ENCODE assay signal across 12 cellular contexts in the genomic region with DNA sequence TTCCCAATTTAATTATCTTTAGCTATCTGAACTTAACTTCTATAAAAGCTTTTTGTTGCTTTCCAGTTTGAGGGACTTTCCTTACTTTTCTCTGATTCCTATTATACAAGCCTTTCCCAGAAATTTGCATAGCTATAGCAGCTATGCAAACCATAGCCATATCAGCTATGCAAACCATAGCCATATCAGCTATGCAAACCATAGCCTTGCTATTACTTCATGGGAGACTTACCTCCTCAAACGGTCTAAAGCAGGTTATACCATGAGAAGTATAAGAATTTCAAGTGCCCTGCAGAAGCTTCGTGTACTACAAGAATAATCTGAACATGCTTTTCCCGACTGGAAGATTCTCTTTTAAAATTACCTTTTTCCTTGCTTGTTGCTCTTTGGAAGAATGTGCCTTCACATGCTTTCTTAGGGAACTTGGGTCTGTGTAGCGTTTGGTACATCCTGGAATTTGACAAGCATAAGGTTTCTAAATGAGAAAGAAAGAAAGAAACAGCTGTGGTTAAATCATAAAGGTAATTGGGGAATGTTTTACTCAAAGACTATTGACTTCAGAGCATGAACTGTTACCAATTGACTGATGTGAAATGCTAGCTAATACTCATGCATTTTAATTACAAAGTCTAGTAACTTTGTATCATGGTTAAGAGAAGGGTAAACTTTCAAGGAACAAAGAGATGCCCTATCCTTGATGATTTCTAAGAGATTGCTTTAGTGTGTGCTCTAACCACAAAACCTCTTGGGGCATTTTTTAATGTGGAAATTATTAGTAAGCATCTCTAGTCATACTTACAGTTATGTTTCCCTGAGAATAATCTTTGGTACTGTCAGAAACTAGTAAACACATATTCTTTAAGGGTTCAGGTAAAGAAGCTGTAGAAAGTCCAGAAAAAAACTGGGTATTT.
A peak's percentile ranks its signal among the peaks of the same experiment; 100 is the strongest.
DNase-seq lines count a peak whose midpoint lies in the region; FAIRE-seq and TF ChIP-seq lines count a peak whose summit lies in the region.
"Had no signal": no experiment of that assay in that cellular context is flagged by ENCODE, and none has a peak within 500 bp of the region (broad histone marks: within the 10 kb centered on the region; RNA-seq: fewer than 3 reads in every experiment).

No MANE protein-coding gene starts in this region.

- no peak for DNase-seq in activated naive CD4-positive, alpha-beta T cell treated with anti-CD3 and anti-CD28 coated beads for 36 hours
- no peak for DNase-seq in activated naive CD4-positive, alpha-beta T cell (lab: John Stamatoyannopoulos, UW)
- DNase-seq in SK-MEL-5 (ENCODE audit: low read depth, low spot score), result peak; percentile 10
- DNase-seq in fibroblast of the aortic adventitia (ENCODE audit: low read depth), result peak; percentile 63
- DNase-seq in stromal cell of bone marrow (ENCODE audit: low read depth), result peak; percentile 74
- no peak for DNase-seq in GM12891 (ENCODE audit: insufficient read length, low spot score)
- DNase-seq in NCI-H2029 (lab: John Stamatoyannopoulos, UW), result no peak
- no peak for DNase-seq in NCI-H2196 (lab: John Stamatoyannopoulos, UW; ENCODE audit: unreplicated experiment)
- DNase-seq: activated CD4-positive, alpha-beta T cell treated with anti-CD3 and anti-CD28 coated beads, Interleukin-2, amount 50 U/mL, for 1 hour; AML-193; dermis blood vessel endothelial cell; KG1 had no signal

- H3K4me3 ChIP-seq in fibroblast of the aortic adventitia (ENCODE audit: low read depth, low read length), result no peak overlapping the region

- peak overlapping the region; percentile 73 for H3K27ac Mint-ChIP-seq in activated naive CD4-positive, alpha-beta T cell treated with anti-CD3 and anti-CD28 coated beads for 36 hours

- TF ChIP-seq CTCF in fibroblast of the aortic adventitia (IDR thresholded peaks at IDR 0.05; ENCODE audit: insufficient read depth, low read length), result no peak

- in situ Hi-C loops in SK-MEL-5 (cut with HindIII; ENCODE audit: low pct_unique_long_range_greater_than_20kb, low sequenced_read_pairs), result no loop called here

- peaks cover 2% of the 10 kb centered on the region for H3K27me3 Mint-ChIP-seq in activated naive CD4-positive, alpha-beta T cell treated with anti-CD3 and anti-CD28 coated beads for 36 hours (ENCODE audit: low read depth)

- peaks cover 22% of the 10 kb centered on the region for H3K4me1 Mint-ChIP-seq in activated naive CD4-positive, alpha-beta T cell treated with anti-CD3 and anti-CD28 coated beads for 36 hours (ENCODE audit: low read depth)

- CTCF ChIA-PET in activated naive CD4-positive, alpha-beta T cell treated with anti-CD3 and anti-CD28 coated beads for 36 hours (lab: Charles Lee), result interaction anchor here (0.6 to 0.7 kb wide), 3 partner anchors 44 to 145 kb away, joined by 3 read pairs; no protein-coding TSS in a partner anchor

- H3K9me3 Mint-ChIP-seq in activated naive CD4-positive, alpha-beta T cell treated with anti-CD3 and anti-CD28 coated beads for 36 hours, result no peaks in the 10 kb centered on the region

- H3K36me3 Mint-ChIP-seq in activated naive CD4-positive, alpha-beta T cell treated with anti-CD3 and anti-CD28 coated beads for 36 hours (ENCODE audit: low read depth), result no peaks in the 10 kb centered on the region

- no peak overlapping the region for H3K4me3 Mint-ChIP-seq in activated naive CD4-positive, alpha-beta T cell treated with anti-CD3 and anti-CD28 coated beads for 36 hours

- FAIRE-seq in GM12891 (lab: Jason Lieb, UNC), result no peak

- intact Hi-C loops in activated naive CD4-positive, alpha-beta T cell treated with anti-CD3 and anti-CD28 coated beads for 36 hours (cut with micrococcal nuclease), result loop anchor here (1.0 to 10.0 kb wide), 5 partner anchors 65 to 545 kb away; no protein-coding TSS in a partner anchor

- no peak for TF ChIP-seq POLR2A in GM12891 (IDR thresholded peaks at IDR 0.05; ENCODE audit: low read depth, low read length)

TF ChIP-seq in GM12891, 5 proteins besides CTCF, POLR2A, EP300 and RAD21:
- no peak for TF ChIP-seq POU2F2 (IDR thresholded peaks at IDR 0.05; ENCODE audit: low read depth, low read length)
- TF ChIP-seq SPI1 (IDR thresholded peaks at IDR 0.05; ENCODE audit: low read depth, low read length), result no peak
- TF ChIP-seq POLR2AphosphoS5 (IDR thresholded peaks at IDR 0.05; ENCODE audit: low read depth, low read length), result no peak
- no peak for TF ChIP-seq TAF1 (IDR thresholded peaks at IDR 0.05; ENCODE audit: low read depth, low read length)
- no peak for TF ChIP-seq PAX5 (IDR thresholded peaks at IDR 0.05; ENCODE audit: insufficient read depth, low read length, severe bottlenecking)

Comparison
In these comparisons a context has a peak if more than half of its experiments do, and no peak if none do; other contexts are left out.
1. DNase-seq: peak in SK-MEL-5 (single experiment), fibroblast of the aortic adventitia (single experiment) and stromal cell of bone marrow (single experiment); none in activated naive CD4-positive, alpha-beta T cell treated with anti-CD3 and anti-CD28 coated beads for 36 hours (single experiment), activated naive CD4-positive, alpha-beta T cell (0 of 4), GM12891 (single experiment), NCI-H2029 (single experiment) and NCI-H2196 (single experiment).